In genomic region chr17:56291226-56291805, GRCh38 we compare ENCODE assay signal across 22 cellular contexts.
A peak's percentile ranks its signal among the peaks of the same experiment; 100 is the strongest.
DNase-seq lines count a peak whose midpoint lies in the region; ATAC-seq lines count a peak whose summit lies in the region.
"Had no signal": no experiment of that assay in that cellular context is flagged by ENCODE, and none has a peak within 500 bp of the region (broad histone marks: within the 10 kb centered on the region; RNA-seq: fewer than 3 reads in every experiment).

No MANE protein-coding gene starts in this region.

- in situ Hi-C loops in GM23248 (cut with MboI) = no loop called here

- H3K9me3 ChIP-seq in GM23248 (ENCODE audit: low read depth) = no peaks in the 10 kb centered on the region
- H3K9me3 ChIP-seq in SJSA1 (replicated peaks) = no peaks in the 10 kb centered on the region
- H3K9me3 ChIP-seq: esophagus muscularis mucosa, pancreas, testis had no signal

- H3K4me2 ChIP-seq in GM23248 (ENCODE audit: unreplicated experiment) = peak overlapping the region; percentile 71

- H3K27me3 ChIP-seq in GM23248 (replicated peaks; ENCODE audit: insufficient read depth) (no peaks in the 10 kb centered on the region), SJSA1 (replicated peaks) (no peaks in the 10 kb centered on the region)
- H3K27me3 ChIP-seq: esophagus muscularis mucosa, pancreas, testis had no signal

- H3K36me3 ChIP-seq in GM23248 (ENCODE audit: low read depth) = no peaks in the 10 kb centered on the region
- no peaks in the 10 kb centered on the region for H3K36me3 ChIP-seq in SJSA1
- H3K36me3 ChIP-seq: esophagus muscularis mucosa, pancreas had no signal

- ATAC-seq in GM18873 (IDR thresholded peaks at IDR 0.05; ENCODE audit: low FRiP score, unreplicated experiment) = no peak
- ATAC-seq: K562, WTC11 had no signal

- no peak overlapping the region for H3K9ac ChIP-seq in GM23248

- no peaks in the 10 kb centered on the region for H3K79me2 ChIP-seq in GM23248 (ENCODE audit: insufficient read depth)

- peak overlapping the region; percentile 67 for H3K27ac ChIP-seq in GM23248
- peak overlapping the region; percentile 47 for H3K27ac ChIP-seq in SJSA1
- H3K27ac ChIP-seq: C4-2B, esophagus muscularis mucosa, pancreas, testis had no signal

- WGBS in GM23248 (ENCODE audit: low coverage in 1 of 2, low lambda C conversion rate in 2 of 2, missing lambda C conversion rate in 2 of 2), 2 experiments = 94 to 100% methylated on average over 1 of the region's 1 CpG

- H3K4me3 ChIP-seq in GM23248 (no peak overlapping the region), SJSA1 (no peak overlapping the region)
- H3K4me3 ChIP-seq: K562, pancreas, testis had no signal

- no peaks in the 10 kb centered on the region for H3K9me2 ChIP-seq in GM23248 (ENCODE audit: insufficient read depth)

- no peaks in the 10 kb centered on the region for H4K20me1 ChIP-seq in GM23248 (ENCODE audit: insufficient read depth)

- H2AFZ ChIP-seq in GM23248 = no peak overlapping the region

- DNase-seq in AG08395 (ENCODE audit: low spot score) (peak; percentile 15), GM23248 (peak; percentile 23), SJSA1 (ENCODE audit: low read depth in 1 of 2, low spot score in 2 of 2) (no peak), fibroblast of peridontal ligament (ENCODE audit: extremely low read depth) (peak; percentile 26), dedifferentiated amniotic fluid mesenchymal stem cell (ENCODE audit: extremely low spot score) (no peak), DMS79 (lab: John Stamatoyannopoulos, UW) (no peak)
- DNase-seq in stimulated activated CD4-positive, alpha-beta T cell treated with anti-CD3 and anti-CD28 coated beads, Interleukin-15, amount 100 ng/mL, for 24 hours = no peak
- DNase-seq: activated CD4-positive, alpha-beta memory T cell treated with anti-CD3 and anti-CD28 coated beads for 36 hours; activated gamma-delta T cell treated with Interleukin-2 at 50 U/mL for 16 hours; effector memory CD4-positive, alpha-beta T cell; NCI-H187 treated with DMSO at 0.1 percent for 48 hours; pancreas; RPMI8226; stimulated activated CD4-positive, alpha-beta T cell treated with anti-CD3 and anti-CD28 coated beads, Interleukin-12 subunit alpha, Interleukin-12 subunit beta, amount 100 ng/mL, for 4 hours; stimulated activated CD4-positive, alpha-beta T cell treated with anti-CD3 and anti-CD28 coated beads, Interleukin-4, amount 100 ng/mL, for 4 hours; stimulated activated naive CD4-positive, alpha-beta T cell; testis had no signal

- peaks cover 20% of the 10 kb centered on the region for H3F3A ChIP-seq in GM23248 (ENCODE audit: insufficient read depth)

- H3K4me1 ChIP-seq in GM23248 (ENCODE audit: insufficient read depth) = peaks cover 27% of the 10 kb centered on the region
- H3K4me1 ChIP-seq in SJSA1 (replicated peaks) = peaks cover 46% of the 10 kb centered on the region
- H3K4me1 ChIP-seq: pancreas, testis had no signal

Comparison
In these comparisons a context has a peak if more than half of its experiments do, and no peak if none do; other contexts are left out.
1. DNase-seq: peak in AG08395 (single experiment), GM23248 (single experiment) and fibroblast of peridontal ligament (single experiment); none in SJSA1 (0 of 2), dedifferentiated amniotic fluid mesenchymal stem cell (single experiment), stimulated activated CD4-positive, alpha-beta T cell treated with anti-CD3 and anti-CD28 coated beads, Interleukin-15, amount 100 ng/mL, for 24 hours (single experiment) and DMS79 (single experiment).